20 cellular contexts compared by ENCODE assay signal in the genomic region with DNA sequence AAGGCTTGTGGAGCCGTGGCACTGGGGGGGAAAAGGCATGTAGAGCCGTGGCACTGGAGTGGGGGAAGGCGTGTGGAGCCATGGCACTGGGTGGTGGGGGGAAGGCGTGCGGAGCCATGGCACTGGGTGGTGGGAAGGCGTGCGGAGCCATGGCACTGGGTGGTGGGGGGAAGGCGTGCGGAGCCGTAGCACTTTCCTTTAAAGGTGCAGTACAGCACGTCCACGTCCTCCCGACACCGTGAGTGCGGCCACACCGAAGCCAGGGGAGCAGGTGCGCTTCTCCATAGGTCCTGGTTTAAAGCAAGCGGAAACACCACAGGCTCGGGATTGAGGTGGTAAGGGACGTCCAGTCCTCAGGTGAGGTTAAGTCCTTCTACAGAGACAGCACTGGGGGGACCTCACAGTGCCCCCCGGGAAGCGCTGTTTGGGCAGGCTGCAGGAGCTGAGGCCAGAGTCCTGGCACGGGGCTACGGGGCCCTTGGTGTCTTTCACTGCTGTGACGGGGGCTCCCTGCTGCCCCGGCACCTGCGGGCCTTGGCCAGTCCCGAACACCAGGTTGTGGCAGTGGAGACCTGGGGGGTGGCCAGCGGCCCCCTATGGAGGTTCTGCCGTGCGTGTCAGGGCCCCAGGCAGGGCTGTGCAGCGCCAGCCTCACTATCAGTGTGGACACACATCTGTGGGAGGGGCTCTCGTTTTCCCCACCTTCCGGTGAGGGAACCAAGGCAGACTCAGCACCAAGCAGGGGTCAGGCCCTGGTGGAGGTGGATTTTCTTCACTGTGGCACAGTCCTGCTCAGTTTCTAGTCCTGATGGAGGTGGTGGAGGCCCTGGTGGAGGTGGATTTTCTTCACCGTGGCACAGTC.
A peak's percentile ranks its signal among the peaks of the same experiment; 100 is the strongest.
DNase-seq lines count a peak whose midpoint lies in the region; ATAC-seq and TF ChIP-seq lines count a peak whose summit lies in the region.
"Had no signal": no experiment of that assay in that cellular context is flagged by ENCODE, and none has a peak within 500 bp of the region (broad histone marks: within the 10 kb centered on the region; RNA-seq: fewer than 3 reads in every experiment).

No MANE protein-coding gene starts in this region.

- H3K36me3 Mint-ChIP-seq in activated naive CD4-positive, alpha-beta T cell treated with anti-CD3 and anti-CD28 coated beads, Interleukin-2, amount 10 ng/mL, durations not matched to agents 7 days and 5 days = no peaks in the 10 kb centered on the region

- H3K27ac ChIP-seq in ascending aorta (peak overlapping the region; percentile 92 to 94), left lung (no peak overlapping the region), thoracic aorta (peak overlapping the region; percentile 95 to 96)
- H3K27ac ChIP-seq: A549, SJSA1 had no signal

- H3K9me3 ChIP-seq in ascending aorta = no peaks in the 10 kb centered on the region
- H3K9me3 ChIP-seq in left lung = no peaks in the 10 kb centered on the region
- no peaks in the 10 kb centered on the region for H3K9me3 ChIP-seq in thoracic aorta
- H3K9me3 ChIP-seq: A549, SJSA1, stomach had no signal

- H3K4me1 Mint-ChIP-seq in activated naive CD4-positive, alpha-beta T cell treated with anti-CD3 and anti-CD28 coated beads, Interleukin-2, amount 10 ng/mL, durations not matched to agents 7 days and 5 days = no peaks in the 10 kb centered on the region

- in situ Hi-C loops in GM13977 (cut with MboI; ENCODE audit: low pct_unique_long_range_greater_than_20kb, low sequenced_read_pairs, unreplicated experiment) = no loop called here

- peak; percentile 16 for DNase-seq in activated naive CD4-positive, alpha-beta T cell treated with anti-CD3 and anti-CD28 coated beads, Interleukin-2, amount 10 ng/mL, durations not matched to agents 7 days and 5 days
- no peak for DNase-seq in activated naive CD4-positive, alpha-beta T cell (lab: John Stamatoyannopoulos, UW)
- peak in 1 of 2 donors; percentile 60 for DNase-seq in ascending aorta (ENCODE audit: low spot score in 2 of 2)
- DNase-seq in left lung = peak; percentile 28 to 75
- no peak for DNase-seq in thoracic aorta (ENCODE audit: low spot score)
- no peak for DNase-seq in activated CD4-positive, alpha-beta T cell treated with anti-CD3 and anti-CD28 coated beads for 48 hours
- no peak for DNase-seq in GM13977 (ENCODE audit: low spot score)
- DNase-seq: activated B cell treated with CpG ODN at 0.5 μM for 24 hours; activated CD8-positive, alpha-beta T cell treated with anti-CD3 and anti-CD28 coated beads for 36 hours; activated T-cell treated with anti-CD3 and anti-CD28 coated beads, Interleukin-2, amount 50 U/mL, for 72 hours; C1 segment of cervical spinal cord; NCI-H1436 treated with DMSO at 0.1 percent for 48 hours; NCI-H2227 treated with DMSO at 0.1 percent for 48 hours; NCI-H774; stimulated activated CD4-positive, alpha-beta T cell treated with anti-CD3 and anti-CD28 coated beads, Interleukin-2, amount 100 ng/mL, for 24 hours; stomach had no signal

- CTCF ChIA-PET in activated naive CD4-positive, alpha-beta T cell treated with anti-CD3 and anti-CD28 coated beads, Interleukin-2, amount 10 ng/mL, durations not matched to agents 7 days and 5 days (lab: Charles Lee) = no interaction called here

- H3K27me3 Mint-ChIP-seq in activated naive CD4-positive, alpha-beta T cell treated with anti-CD3 and anti-CD28 coated beads, Interleukin-2, amount 10 ng/mL, durations not matched to agents 7 days and 5 days = peaks cover 4% of the 10 kb centered on the region
- H3K27me3 Mint-ChIP-seq: activated CD8-positive, alpha-beta T cell treated with anti-CD3 and anti-CD28 coated beads for 36 hours had no signal

- H3K36me3 ChIP-seq in ascending aorta (no peaks in the 10 kb centered on the region), left lung (no peaks in the 10 kb centered on the region), thoracic aorta (no peaks in the 10 kb centered on the region)
- H3K36me3 ChIP-seq: stomach had no signal

- intact Hi-C loops in ascending aorta (cut with DNase I) (loop anchor here (5.0 kb wide), 1 partner anchor 519 kb away; the partner anchor contains the start of gene ATP9B), left lung (cut with DNase I) (no loop called here)

- H3K4me1 ChIP-seq in ascending aorta = peaks cover 11 to 28% of the 10 kb centered on the region in 2 donors
- H3K4me1 ChIP-seq in left lung = no peaks in the 10 kb centered on the region
- H3K4me1 ChIP-seq in thoracic aorta (ENCODE audit: control insufficient read depth in 1 of 2, low read depth in 2 of 2) = peaks cover 19 to 43% of the 10 kb centered on the region in 2 donors
- H3K4me1 ChIP-seq: A549 had no signal

- TF ChIP-seq CTCF in ascending aorta (IDR thresholded peaks at IDR 0.05) (no peak), left lung (IDR thresholded peaks at IDR 0.05) (no peak), thoracic aorta (IDR thresholded peaks at IDR 0.05) (no peak), GM13977 (IDR thresholded peaks at IDR 0.05; ENCODE audit: extremely low read depth, insufficient read depth, missing control alignments) (no peak)

- no peak overlapping the region for H3K27ac Mint-ChIP-seq in activated naive CD4-positive, alpha-beta T cell treated with anti-CD3 and anti-CD28 coated beads, Interleukin-2, amount 10 ng/mL, durations not matched to agents 7 days and 5 days
- H3K27ac Mint-ChIP-seq: activated B cell treated with CpG ODN at 0.5 μM for 24 hours; activated CD8-positive, alpha-beta T cell treated with anti-CD3 and anti-CD28 coated beads for 36 hours; activated T-cell treated with anti-CD3 and anti-CD28 coated beads, Interleukin-2, amount 50 U/mL, for 72 hours; T-helper 1 cell treated with Interleukin-12 subunit alpha and Interleukin-12 subunit beta and Interleukin-4 antibody, amounts not matched to agents 30 μg/mL and 1 μg/mL, for 36 hours had no signal

- no peak overlapping the region for H3K4me3 ChIP-seq in ascending aorta
- no peak overlapping the region for H3K4me3 ChIP-seq in left lung
- H3K4me3 ChIP-seq in thoracic aorta = no peak overlapping the region
- H3K4me3 ChIP-seq: A549, SJSA1, stomach had no signal

- ATAC-seq in left lung = no peak
- no peak for ATAC-seq in thoracic aorta (ENCODE audit: insufficient number of reproducible peaks, low FRiP score, low read depth)
- no peak for ATAC-seq in GM19463 (IDR thresholded peaks at IDR 0.05; ENCODE audit: unreplicated experiment)
- ATAC-seq: activated CD8-positive, alpha-beta T cell treated with anti-CD3 and anti-CD28 coated beads for 36 hours; activated T-cell treated with anti-CD3 and anti-CD28 coated beads, Interleukin-2, amount 50 U/mL, for 72 hours had no signal

- H3K4me3 Mint-ChIP-seq in activated naive CD4-positive, alpha-beta T cell treated with anti-CD3 and anti-CD28 coated beads, Interleukin-2, amount 10 ng/mL, durations not matched to agents 7 days and 5 days = no peak overlapping the region
- H3K4me3 Mint-ChIP-seq: activated B cell treated with CpG ODN at 0.5 μM for 24 hours; activated CD8-positive, alpha-beta T cell treated with anti-CD3 and anti-CD28 coated beads for 36 hours; activated T-cell treated with anti-CD3 and anti-CD28 coated beads, Interleukin-2, amount 50 U/mL, for 72 hours; T-helper 1 cell treated with Interleukin-12 subunit alpha and Interleukin-12 subunit beta and Interleukin-4 antibody, amounts not matched to agents 30 μg/mL and 1 μg/mL, for 36 hours had no signal

- H3K27me3 ChIP-seq in ascending aorta (no peaks in the 10 kb centered on the region), left lung (peaks cover 0 to 35% of the 10 kb centered on the region in 2 donors), thoracic aorta (replicated peaks; ENCODE audit: insufficient read depth) (no peaks in the 10 kb centered on the region)
- H3K27me3 ChIP-seq: SJSA1 had no signal

- H3K9me3 Mint-ChIP-seq in activated naive CD4-positive, alpha-beta T cell treated with anti-CD3 and anti-CD28 coated beads, Interleukin-2, amount 10 ng/mL, durations not matched to agents 7 days and 5 days = peaks cover 7% of the 10 kb centered on the region
- H3K9me3 Mint-ChIP-seq: activated B cell treated with CpG ODN at 0.5 μM for 24 hours; activated CD8-positive, alpha-beta T cell treated with anti-CD3 and anti-CD28 coated beads for 36 hours; activated T-cell treated with anti-CD3 and anti-CD28 coated beads, Interleukin-2, amount 50 U/mL, for 72 hours; T-helper 1 cell treated with Interleukin-12 subunit alpha and Interleukin-12 subunit beta and Interleukin-4 antibody, amounts not matched to agents 30 μg/mL and 1 μg/mL, for 36 hours had no signal

Comparison
In these comparisons a context has a peak if more than half of its experiments do, and no peak if none do; other contexts are left out.
1. DNase-seq: peak in activated naive CD4-positive, alpha-beta T cell treated with anti-CD3 and anti-CD28 coated beads, Interleukin-2, amount 10 ng/mL, durations not matched to agents 7 days and 5 days (single experiment) and left lung (2 of 2); none in activated naive CD4-positive, alpha-beta T cell (0 of 4), thoracic aorta (single experiment), activated CD4-positive, alpha-beta T cell treated with anti-CD3 and anti-CD28 coated beads for 48 hours (single experiment) and GM13977 (single experiment).
2. H3K27ac ChIP-seq: peak in ascending aorta (2 of 2) and thoracic aorta (2 of 2); none in left lung (0 of 2).